13 cellular contexts compared by ENCODE assay signal in the genomic region with DNA sequence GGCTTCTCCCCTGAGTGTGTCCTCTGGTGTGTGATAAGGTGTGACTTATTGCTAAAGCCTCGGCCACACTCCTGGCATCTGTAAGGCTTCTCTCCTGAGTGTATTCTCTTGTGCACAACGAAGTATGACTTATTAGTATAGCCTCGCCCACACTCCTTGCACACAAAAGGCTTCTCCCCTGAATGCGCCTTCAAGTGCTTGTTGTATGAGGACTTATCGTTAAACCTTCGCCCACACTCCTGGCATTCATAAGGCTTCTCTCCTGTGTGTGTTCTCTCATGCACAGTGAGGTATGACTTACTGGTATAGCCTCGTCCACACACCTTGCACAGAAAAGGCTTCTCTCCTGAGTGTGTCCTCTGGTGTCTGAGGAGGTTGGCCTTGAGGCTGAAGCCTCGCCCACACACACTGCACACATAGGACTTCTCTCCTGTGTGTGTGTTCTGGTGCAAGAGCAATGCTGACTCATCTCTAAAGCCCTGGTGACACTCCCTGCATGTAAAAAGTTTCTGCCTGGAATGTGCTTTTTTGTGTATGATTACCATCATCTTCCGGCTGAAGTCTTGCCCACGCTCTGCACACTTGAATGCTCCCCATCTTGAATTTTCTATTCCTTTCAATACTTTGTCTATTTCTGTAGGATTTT. TPM values are rescaled to one million over a fixed set of nuclear protein-coding genes. Genes with fewer than 3 reads are reported as not detected.
DNase-seq lines count a peak whose midpoint lies in the region; ATAC-seq lines count a peak whose summit lies in the region.
"Had no signal": no experiment of that assay in that cellular context is flagged by ENCODE, and none has a peak within 500 bp of the region (broad histone marks: within the 10 kb centered on the region; RNA-seq: fewer than 3 reads in every experiment).

No MANE protein-coding gene starts in this region.

- no peak overlapping the region for H3K4me2 ChIP-seq in mesenchymal stem cell (ENCODE audit: low read length, poor library complexity, severe bottlenecking)

- no peak overlapping the region for H3K9ac ChIP-seq in mesenchymal stem cell (ENCODE audit: low read length)

- H2BK120ac ChIP-seq in mesenchymal stem cell (ENCODE audit: low read depth, low read length) = no peak overlapping the region

- no peak overlapping the region for H3K27ac Mint-ChIP-seq in activated CD8-positive, alpha-beta T cell treated with anti-CD3 and anti-CD28 coated beads, Interleukin-2, amount 10 ng/mL, durations not matched to agents 7 days and 5 days

- peak; percentile 34 for DNase-seq in astrocyte of the hippocampus (ENCODE audit: low read depth, low spot score)
- DNase-seq in mesenchymal stem cell = peak; percentile 59
- no peak for DNase-seq in anterior cingulate cortex (lab: John Stamatoyannopoulos, UW)
- DNase-seq in D341Med (ENCODE audit: low spot score) = no peak
- DNase-seq in activated CD8-positive, alpha-beta T cell treated with anti-CD3 and anti-CD28 coated beads, Interleukin-2, amount 10 ng/mL, durations not matched to agents 7 days and 5 days = no peak
- DNase-seq: DMS153; esophagus squamous epithelium; mucosa of descending colon; NCI-H1436; stimulated activated naive CD4-positive, alpha-beta T cell had no signal

- H3K4ac ChIP-seq in mesenchymal stem cell (ENCODE audit: low read depth in 1 of 2, low read length in 2 of 2) = no peak overlapping the region

- POLR2A ChIA-PET in activated CD8-positive, alpha-beta T cell treated with anti-CD3 and anti-CD28 coated beads, Interleukin-2, amount 10 ng/mL, durations not matched to agents 7 days and 5 days (lab: Charles Lee) = no interaction called here

- H2AK5ac ChIP-seq in mesenchymal stem cell (ENCODE audit: low read length, severe bottlenecking) = no peak overlapping the region

- CTCF ChIA-PET in activated CD8-positive, alpha-beta T cell treated with anti-CD3 and anti-CD28 coated beads, Interleukin-2, amount 10 ng/mL, durations not matched to agents 7 days and 5 days (lab: Charles Lee) = no interaction called here

- no peak overlapping the region for H3K23ac ChIP-seq in mesenchymal stem cell (ENCODE audit: low read length in 2 of 2)

- H2AFZ ChIP-seq in mesenchymal stem cell (ENCODE audit: low read depth, low read length) = no peak overlapping the region

- no peaks in the 10 kb centered on the region for H3K9me3 ChIP-seq in mesenchymal stem cell (ENCODE audit: control insufficient read depth, low read length)
- H3K9me3 ChIP-seq: esophagus squamous epithelium, mucosa of descending colon had no signal

- H3K79me1 ChIP-seq in mesenchymal stem cell (replicated peaks; ENCODE audit: low read length, poor library complexity, severe bottlenecking) = peaks cover 13% of the 10 kb centered on the region

- no peaks in the 10 kb centered on the region for H3K9me3 Mint-ChIP-seq in activated CD8-positive, alpha-beta T cell treated with anti-CD3 and anti-CD28 coated beads, Interleukin-2, amount 10 ng/mL, durations not matched to agents 7 days and 5 days (ENCODE audit: insufficient read depth)

- H4K91ac ChIP-seq in mesenchymal stem cell (ENCODE audit: low read length) = no peak overlapping the region

- no peaks in the 10 kb centered on the region for H3K4me1 ChIP-seq in mesenchymal stem cell (ENCODE audit: control insufficient read depth, insufficient read depth, low read depth, low read length)

- H3K4me1 Mint-ChIP-seq in activated CD8-positive, alpha-beta T cell treated with anti-CD3 and anti-CD28 coated beads, Interleukin-2, amount 10 ng/mL, durations not matched to agents 7 days and 5 days (ENCODE audit: low read depth) = no peaks in the 10 kb centered on the region

- no peak overlapping the region for H3K4me3 ChIP-seq in mesenchymal stem cell (ENCODE audit: insufficient read depth in 1 of 2, low read depth in 1 of 2, low read length in 2 of 2)
- H3K4me3 ChIP-seq: esophagus squamous epithelium, mucosa of descending colon had no signal

- no peak overlapping the region for H3K4me3 Mint-ChIP-seq in activated CD8-positive, alpha-beta T cell treated with anti-CD3 and anti-CD28 coated beads, Interleukin-2, amount 10 ng/mL, durations not matched to agents 7 days and 5 days

- peaks cover 77% of the 10 kb centered on the region for H3K36me3 Mint-ChIP-seq in activated CD8-positive, alpha-beta T cell treated with anti-CD3 and anti-CD28 coated beads, Interleukin-2, amount 10 ng/mL, durations not matched to agents 7 days and 5 days (ENCODE audit: low read depth)

- no peaks in the 10 kb centered on the region for H3K27me3 ChIP-seq in mesenchymal stem cell (ENCODE audit: control insufficient read depth in 1 of 2, insufficient read depth in 1 of 2, low read length in 2 of 2)
- H3K27me3 ChIP-seq: esophagus squamous epithelium had no signal

- H2BK5ac ChIP-seq in mesenchymal stem cell (ENCODE audit: low read depth, low read length, poor library complexity, severe bottlenecking) = no peak overlapping the region

- no peak overlapping the region for H4K8ac ChIP-seq in mesenchymal stem cell (ENCODE audit: low read length)

- H3K27me3 Mint-ChIP-seq in activated CD8-positive, alpha-beta T cell treated with anti-CD3 and anti-CD28 coated beads, Interleukin-2, amount 10 ng/mL, durations not matched to agents 7 days and 5 days (ENCODE audit: low read depth) = no peaks in the 10 kb centered on the region

- ATAC-seq in GM18499 (IDR thresholded peaks at IDR 0.05; ENCODE audit: insufficient read depth, unreplicated experiment) (peak; percentile 85), HG02938 (IDR thresholded peaks at IDR 0.05; ENCODE audit: unreplicated experiment) (peak; percentile 62), HG03045 (IDR thresholded peaks at IDR 0.05; ENCODE audit: unreplicated experiment) (no peak)
- ATAC-seq in activated CD8-positive, alpha-beta T cell treated with anti-CD3 and anti-CD28 coated beads, Interleukin-2, amount 10 ng/mL, durations not matched to agents 7 days and 5 days = no peak
- ATAC-seq: mucosa of descending colon had no signal

- H3K18ac ChIP-seq in mesenchymal stem cell (ENCODE audit: low read depth in 1 of 2, low read length in 2 of 2) = no peak overlapping the region

- H3K36me3 ChIP-seq in mesenchymal stem cell (ENCODE audit: control insufficient read depth in 1 of 2, insufficient read depth in 2 of 2, low read depth in 1 of 2, low read length in 2 of 2) = peaks cover 27 to 84% of the 10 kb centered on the region in 2 experiments

- H2BK12ac ChIP-seq in mesenchymal stem cell (ENCODE audit: low read length in 2 of 2) = no peak overlapping the region

- no peak overlapping the region for H3K27ac ChIP-seq in mesenchymal stem cell (ENCODE audit: low read length, poor library complexity, severe bottlenecking)

- H3K14ac ChIP-seq in mesenchymal stem cell (ENCODE audit: low read length in 2 of 2) = no peak overlapping the region

- WGBS in mesenchymal stem cell = 98% methylated on average over 8 of the region's 10 CpGs

- H2BK15ac ChIP-seq in mesenchymal stem cell (ENCODE audit: low read depth, poor library complexity, severe bottlenecking) = no peak overlapping the region

RNA-seq across cellular contexts. Expression of a gene that starts 20.4 kb away (rescaled TPM):
- polyA plus RNA-seq in mesenchymal stem cell (2013, experiment 1 of 2) = 6.0 TPM
- polyA plus RNA-seq in mesenchymal stem cell (2013, experiment 2 of 2) = 5.4 TPM
- total RNA-seq in activated CD8-positive, alpha-beta T cell treated with anti-CD3 and anti-CD28 coated beads, Interleukin-2, amount 10 ng/mL, durations not matched to agents 7 days and 5 days = 10 to 100 TPM; 16.6 to 16.8 TPM

RNA-seq across cellular contexts. Expression of a gene that starts 52.5 kb away (rescaled TPM):
- 9.5 TPM for polyA plus RNA-seq in mesenchymal stem cell (2013, experiment 1 of 2)
- 9.8 TPM for polyA plus RNA-seq in mesenchymal stem cell (2013, experiment 2 of 2)
- 1 to 10 TPM; 4.9 to 5.0 TPM for total RNA-seq in activated CD8-positive, alpha-beta T cell treated with anti-CD3 and anti-CD28 coated beads, Interleukin-2, amount 10 ng/mL, durations not matched to agents 7 days and 5 days

Comparison
In these comparisons a context has a peak if more than half of its experiments do, and no peak if none do; other contexts are left out.
1. ATAC-seq: peak in GM18499 (single experiment) and HG02938 (single experiment); none in HG03045 (single experiment) and activated CD8-positive, alpha-beta T cell treated with anti-CD3 and anti-CD28 coated beads, Interleukin-2, amount 10 ng/mL, durations not matched to agents 7 days and 5 days (single experiment).
2. DNase-seq: peak in astrocyte of the hippocampus (single experiment) and mesenchymal stem cell (single experiment); none in anterior cingulate cortex (0 of 58), D341Med (single experiment) and activated CD8-positive, alpha-beta T cell treated with anti-CD3 and anti-CD28 coated beads, Interleukin-2, amount 10 ng/mL, durations not matched to agents 7 days and 5 days (single experiment).